ENCODE assay signal across 15 cellular contexts in the genomic region with DNA sequence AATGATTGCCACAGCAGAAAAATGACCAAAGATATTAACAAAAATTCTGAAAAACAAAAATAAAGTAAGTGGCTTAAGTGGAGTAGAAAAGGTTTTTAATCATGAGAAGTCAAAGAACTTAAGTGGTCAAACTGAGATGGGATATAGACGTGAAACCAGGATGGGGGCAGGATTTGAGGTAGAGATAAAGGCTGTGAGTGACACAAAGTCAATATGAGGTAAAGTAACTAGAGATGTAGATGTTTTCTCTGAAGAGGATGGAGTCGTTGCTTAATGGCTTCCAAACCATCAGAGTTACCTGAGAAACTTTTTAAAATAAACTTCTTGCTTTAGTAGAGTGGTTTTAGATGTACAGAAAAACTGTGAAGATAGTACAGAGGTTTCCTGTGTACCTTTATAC. TPM values are rescaled to one million over a fixed set of nuclear protein-coding genes. Genes with fewer than 3 reads are reported as not detected.
DNase-seq lines count a peak whose midpoint lies in the region; ATAC-seq lines count a peak whose summit lies in the region.
"Had no signal": no experiment of that assay in that cellular context is flagged by ENCODE, and none has a peak within 500 bp of the region (broad histone marks: within the 10 kb centered on the region; RNA-seq: fewer than 3 reads in every experiment).

No MANE protein-coding gene starts in this region.

- H3K9me3 ChIP-seq in CD4-positive, alpha-beta memory T cell (ENCODE audit: control insufficient read depth in 1 of 2, low read length in 2 of 2) = no peaks in the 10 kb centered on the region

- no peaks in the 10 kb centered on the region for H3K27me3 Mint-ChIP-seq in activated CD8-positive, alpha-beta memory T cell treated with anti-CD3 and anti-CD28 coated beads, Interleukin-2, amount 10 ng/mL, durations not matched to agents 7 days and 5 days
- H3K27me3 Mint-ChIP-seq in CD4-positive, alpha-beta memory T cell = no peaks in the 10 kb centered on the region
- H3K27me3 Mint-ChIP-seq in activated CD4-positive, alpha-beta memory T cell treated with anti-CD3 and anti-CD28 coated beads, Interleukin-2, amount 10 ng/mL, durations not matched to agents 7 days and 5 days = no peaks in the 10 kb centered on the region
- no peaks in the 10 kb centered on the region for H3K27me3 Mint-ChIP-seq in memory B cell

- DNase-seq in activated CD8-positive, alpha-beta memory T cell treated with anti-CD3 and anti-CD28 coated beads, Interleukin-2, amount 10 ng/mL, durations not matched to agents 7 days and 5 days = no peak
- DNase-seq in activated CD8-positive, alpha-beta memory T cell treated with anti-CD3 and anti-CD28 coated beads, Interleukin-2, amount 50 U/mL, for 4 hours = no peak
- DNase-seq in CD4-positive, alpha-beta memory T cell = no peak
- no peak for DNase-seq in activated CD4-positive, alpha-beta memory T cell treated with anti-CD3 and anti-CD28 coated beads, Interleukin-2, amount 10 ng/mL, durations not matched to agents 7 days and 5 days
- DNase-seq in memory B cell (ENCODE audit: low spot score in 2 of 2) (no peak), NAMALWA (ENCODE audit: low spot score) (no peak), hippocampal formation (lab: John Stamatoyannopoulos, UW) (no peak)
- DNase-seq: H7, IMR-90, NCI-H187, NCI-H226, NCI-H524 treated with DMSO at 0.1 percent for 48 hours, Right ventricle myocardium superior had no signal

- no peaks in the 10 kb centered on the region for H3K36me3 ChIP-seq in CD4-positive, alpha-beta memory T cell (ENCODE audit: insufficient read depth, low read length)

- POLR2A ChIA-PET in CD4-positive, alpha-beta memory T cell (lab: Charles Lee; ENCODE audit: partially characterized antibody) = no interaction called here
- POLR2A ChIA-PET in activated CD4-positive, alpha-beta memory T cell treated with anti-CD3 and anti-CD28 coated beads, Interleukin-2, amount 10 ng/mL, durations not matched to agents 7 days and 5 days (lab: Charles Lee) = no interaction called here

- H3K9me3 Mint-ChIP-seq in activated CD8-positive, alpha-beta memory T cell treated with anti-CD3 and anti-CD28 coated beads, Interleukin-2, amount 10 ng/mL, durations not matched to agents 7 days and 5 days (ENCODE audit: low read depth) = peaks cover 9% of the 10 kb centered on the region
- H3K9me3 Mint-ChIP-seq in CD4-positive, alpha-beta memory T cell = peaks cover 0 to 9% (median 5%) of the 10 kb centered on the region in 8 donors
- H3K9me3 Mint-ChIP-seq in activated CD4-positive, alpha-beta memory T cell treated with anti-CD3 and anti-CD28 coated beads, Interleukin-2, amount 10 ng/mL, durations not matched to agents 7 days and 5 days = peaks cover 14% of the 10 kb centered on the region
- H3K9me3 Mint-ChIP-seq in memory B cell = no peaks in the 10 kb centered on the region

- peaks cover 70% of the 10 kb centered on the region for H3K4me1 ChIP-seq in CD4-positive, alpha-beta memory T cell (ENCODE audit: insufficient read depth, low read length)
- H3K4me1 ChIP-seq: BLaER1 had no signal

- peaks cover 40% of the 10 kb centered on the region for H3K4me1 Mint-ChIP-seq in activated CD8-positive, alpha-beta memory T cell treated with anti-CD3 and anti-CD28 coated beads, Interleukin-2, amount 10 ng/mL, durations not matched to agents 7 days and 5 days
- peaks cover 64 to 86% (median 71%) of the 10 kb centered on the region in 4 donors for H3K4me1 Mint-ChIP-seq in CD4-positive, alpha-beta memory T cell
- H3K4me1 Mint-ChIP-seq in activated CD4-positive, alpha-beta memory T cell treated with anti-CD3 and anti-CD28 coated beads, Interleukin-2, amount 10 ng/mL, durations not matched to agents 7 days and 5 days = peaks cover 52% of the 10 kb centered on the region
- peaks cover 45% of the 10 kb centered on the region for H3K4me1 Mint-ChIP-seq in memory B cell

- intact Hi-C loops in CD4-positive, alpha-beta memory T cell (cut with micrococcal nuclease) = no loop called here

- H3K27ac Mint-ChIP-seq in activated CD8-positive, alpha-beta memory T cell treated with anti-CD3 and anti-CD28 coated beads, Interleukin-2, amount 10 ng/mL, durations not matched to agents 7 days and 5 days = peak overlapping the region; percentile 22
- H3K27ac Mint-ChIP-seq in CD4-positive, alpha-beta memory T cell = peak overlapping the region in 3 of 7 donors; percentile 25 to 55 (median 32)
- H3K27ac Mint-ChIP-seq in activated CD4-positive, alpha-beta memory T cell treated with anti-CD3 and anti-CD28 coated beads, Interleukin-2, amount 10 ng/mL, durations not matched to agents 7 days and 5 days = peak overlapping the region; percentile 7
- peak overlapping the region; percentile 22 for H3K27ac Mint-ChIP-seq in memory B cell

- H3K4me3 Mint-ChIP-seq in activated CD8-positive, alpha-beta memory T cell treated with anti-CD3 and anti-CD28 coated beads, Interleukin-2, amount 10 ng/mL, durations not matched to agents 7 days and 5 days = no peak overlapping the region
- peak overlapping the region in 6 of 8 donors; percentile 1 to 70 (median 46) for H3K4me3 Mint-ChIP-seq in CD4-positive, alpha-beta memory T cell
- no peak overlapping the region for H3K4me3 Mint-ChIP-seq in activated CD4-positive, alpha-beta memory T cell treated with anti-CD3 and anti-CD28 coated beads, Interleukin-2, amount 10 ng/mL, durations not matched to agents 7 days and 5 days
- no peak overlapping the region for H3K4me3 Mint-ChIP-seq in memory B cell

- H3K27me3 ChIP-seq in CD4-positive, alpha-beta memory T cell (ENCODE audit: insufficient read depth, low read length) = no peaks in the 10 kb centered on the region
- H3K27me3 ChIP-seq: BLaER1 had no signal

- no peak overlapping the region for H3K4me3 ChIP-seq in CD4-positive, alpha-beta memory T cell (ENCODE audit: low read length in 2 of 2)
- H3K4me3 ChIP-seq: BLaER1 had no signal

- H3K36me3 Mint-ChIP-seq in activated CD8-positive, alpha-beta memory T cell treated with anti-CD3 and anti-CD28 coated beads, Interleukin-2, amount 10 ng/mL, durations not matched to agents 7 days and 5 days = peaks cover 60% of the 10 kb centered on the region
- H3K36me3 Mint-ChIP-seq in CD4-positive, alpha-beta memory T cell = peaks cover 14 to 38% of the 10 kb centered on the region in 2 donors
- peaks cover 61% of the 10 kb centered on the region for H3K36me3 Mint-ChIP-seq in activated CD4-positive, alpha-beta memory T cell treated with anti-CD3 and anti-CD28 coated beads, Interleukin-2, amount 10 ng/mL, durations not matched to agents 7 days and 5 days (ENCODE audit: low read depth)
- peaks cover 18% of the 10 kb centered on the region for H3K36me3 Mint-ChIP-seq in memory B cell

- CTCF ChIA-PET in activated CD8-positive, alpha-beta memory T cell treated with anti-CD3 and anti-CD28 coated beads, Interleukin-2, amount 10 ng/mL, durations not matched to agents 7 days and 5 days (lab: Charles Lee) = no interaction called here
- CTCF ChIA-PET in CD4-positive, alpha-beta memory T cell (lab: Charles Lee; ENCODE audit: partially characterized antibody) = no interaction called here
- CTCF ChIA-PET in activated CD4-positive, alpha-beta memory T cell treated with anti-CD3 and anti-CD28 coated beads, Interleukin-2, amount 10 ng/mL, durations not matched to agents 7 days and 5 days (lab: Charles Lee) = interaction anchor here (1.1 kb wide), 1 partner anchor 10 kb away, joined by 4 read pairs; no protein-coding TSS in a partner anchor

- no peak overlapping the region for H3K27ac ChIP-seq in CD4-positive, alpha-beta memory T cell (ENCODE audit: low read depth, low read length)
- H3K27ac ChIP-seq: BLaER1 had no signal

- ATAC-seq in activated CD8-positive, alpha-beta memory T cell treated with anti-CD3 and anti-CD28 coated beads, Interleukin-2, amount 10 ng/mL, durations not matched to agents 7 days and 5 days = no peak
- ATAC-seq in memory B cell (ENCODE audit: low read depth) (no peak), GM18907 (IDR thresholded peaks at IDR 0.05; ENCODE audit: unreplicated experiment) (no peak)

RNA-seq across cellular contexts. Expression of gene ANKRD12, which starts 21.2 kb away (rescaled TPM):
- total RNA-seq in activated CD8-positive, alpha-beta memory T cell treated with anti-CD3 and anti-CD28 coated beads, Interleukin-2, amount 10 ng/mL, durations not matched to agents 7 days and 5 days = 10 to 100 TPM; 67.5 to 76.9 TPM
- total RNA-seq in CD4-positive, alpha-beta memory T cell = 100 to 1,000 TPM; 262 to 280 TPM
- 100 to 1,000 TPM in 1 of 2 donors, 10 to 100 TPM in 1; 10.7 to 141 TPM for polyA plus RNA-seq in CD4-positive, alpha-beta memory T cell
- total RNA-seq in activated CD4-positive, alpha-beta memory T cell treated with anti-CD3 and anti-CD28 coated beads, Interleukin-2, amount 10 ng/mL, durations not matched to agents 7 days and 5 days = 100 to 1,000 TPM; 103 to 111 TPM

RNA-seq across cellular contexts. Expression of gene NDUFV2, which starts 55.3 kb away (rescaled TPM):
- total RNA-seq in activated CD8-positive, alpha-beta memory T cell treated with anti-CD3 and anti-CD28 coated beads, Interleukin-2, amount 10 ng/mL, durations not matched to agents 7 days and 5 days = 100 to 1,000 TPM; 222 to 302 TPM
- 100 to 1,000 TPM; 135 TPM for total RNA-seq in CD4-positive, alpha-beta memory T cell
- polyA plus RNA-seq in CD4-positive, alpha-beta memory T cell = 100 to 1,000 TPM; 213 to 281 TPM
- 100 to 1,000 TPM; 288 to 295 TPM for total RNA-seq in activated CD4-positive, alpha-beta memory T cell treated with anti-CD3 and anti-CD28 coated beads, Interleukin-2, amount 10 ng/mL, durations not matched to agents 7 days and 5 days

Comparison
In these comparisons a context has a peak if more than half of its experiments do, and no peak if none do; other contexts are left out.
1. H3K4me3 Mint-ChIP-seq: peak in CD4-positive, alpha-beta memory T cell (6 of 8); none in activated CD8-positive, alpha-beta memory T cell treated with anti-CD3 and anti-CD28 coated beads, Interleukin-2, amount 10 ng/mL, durations not matched to agents 7 days and 5 days (single experiment), activated CD4-positive, alpha-beta memory T cell treated with anti-CD3 and anti-CD28 coated beads, Interleukin-2, amount 10 ng/mL, durations not matched to agents 7 days and 5 days (single experiment) and memory B cell (single experiment).